In the genomic region with DNA sequence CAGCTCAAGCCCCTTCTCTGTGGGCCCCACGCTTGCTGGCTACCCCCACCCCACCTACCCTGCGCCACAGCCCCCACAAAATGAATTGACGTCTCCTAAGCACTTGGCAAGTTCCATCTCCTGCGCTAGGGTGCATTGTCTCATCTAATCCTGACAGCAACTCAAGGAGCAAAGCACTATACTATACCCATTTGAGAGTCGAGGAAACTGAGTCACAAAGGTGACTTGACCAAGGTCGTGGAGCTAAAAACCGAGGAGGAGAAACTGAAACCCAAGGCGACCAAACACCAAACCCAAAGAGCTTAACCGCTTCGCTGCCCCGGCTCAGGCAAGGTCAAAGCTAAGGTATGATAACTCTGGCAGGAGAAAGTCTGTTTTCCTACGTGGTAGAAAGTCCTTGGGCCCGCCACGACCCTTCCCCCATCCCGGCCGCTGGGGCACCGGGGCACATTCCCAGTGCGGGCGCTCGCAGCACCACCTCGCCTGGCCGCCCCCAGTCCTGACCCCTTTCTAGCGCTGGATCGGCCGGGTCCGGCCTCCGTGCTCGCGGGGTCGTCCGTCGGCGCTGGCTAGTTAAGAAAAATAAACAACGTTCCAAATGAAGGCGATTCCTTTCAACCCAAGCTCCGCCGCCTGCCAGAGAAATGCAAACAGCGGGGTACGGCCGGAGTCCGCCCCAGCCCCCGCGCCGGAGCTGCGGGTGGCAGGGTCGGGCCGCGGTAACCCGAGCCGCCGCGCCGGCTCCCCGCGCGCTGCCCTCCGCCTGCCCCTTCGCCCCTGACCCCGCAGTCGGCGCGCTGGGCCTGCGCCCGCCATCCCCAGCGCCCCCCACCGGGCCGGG, we compare ENCODE assay signal across 11 cellular contexts. TPM values are rescaled to one million over a fixed set of nuclear protein-coding genes. Genes with fewer than 3 reads are reported as not detected.
A peak's percentile ranks its signal among the peaks of the same experiment; 100 is the strongest.
DNase-seq lines count a peak whose midpoint lies in the region; ATAC-seq and TF ChIP-seq lines count a peak whose summit lies in the region.
"Had no signal": no experiment of that assay in that cellular context is flagged by ENCODE, and none has a peak within 500 bp of the region (broad histone marks: within the 10 kb centered on the region; RNA-seq: fewer than 3 reads in every experiment).

No MANE protein-coding gene starts in this region.

- DNase-seq in Calu3 (no peak), HEK293T (ENCODE audit: extremely low spot score) (peak; percentile 21), colonic mucosa (no peak), kidney tubule cell (ENCODE audit: low spot score) (no peak)
- DNase-seq: SIG-M5; stimulated activated CD4-positive, alpha-beta T cell treated with anti-CD3 and anti-CD28 coated beads, Interleukin-2, amount 100 ng/mL, for 48 hours had no signal

- peaks cover 80% of the 10 kb centered on the region for H3K27me3 Mint-ChIP-seq in Calu3 (ENCODE audit: unreplicated experiment)
- peaks cover 98% of the 10 kb centered on the region for H3K27me3 Mint-ChIP-seq in nephron (ENCODE audit: low read depth)

- POLR2A ChIA-PET in HEK293T (lab: Yijun Ruan, JAX): no interaction called here

- CTCF ChIA-PET in Calu3 (lab: Charles Lee) (interaction anchor here (1.0 kb wide), 1 partner anchor 205 kb away, joined by 3 read pairs; no protein-coding TSS in a partner anchor), HEK293T (lab: Yijun Ruan, JAX) (interaction anchor here (1.9 kb wide), 2 partner anchors 70 to 230 kb away, joined by 4 to 5 read pairs; no protein-coding TSS in a partner anchor)

- no peak overlapping the region for H3K27ac Mint-ChIP-seq in Calu3 (ENCODE audit: unreplicated experiment)
- peak overlapping the region; percentile 48 to 81 (median 51) for H3K27ac Mint-ChIP-seq in nephron

- ATAC-seq in HG03342 (IDR thresholded peaks at IDR 0.05; ENCODE audit: unreplicated experiment) (no peak), GM21360 (IDR thresholded peaks at IDR 0.05; ENCODE audit: unreplicated experiment) (no peak), GM21367 (IDR thresholded peaks at IDR 0.05; ENCODE audit: unreplicated experiment) (no peak)

- no peaks in the 10 kb centered on the region for H3K36me3 ChIP-seq in colonic mucosa

- no peak overlapping the region for H3K27ac ChIP-seq in colonic mucosa

- peaks cover 30% of the 10 kb centered on the region for H3K4me1 Mint-ChIP-seq in Calu3 (ENCODE audit: low read depth, unreplicated experiment)
- peaks cover 56% of the 10 kb centered on the region for H3K4me1 Mint-ChIP-seq in nephron

- H3K9me3 ChIP-seq in colonic mucosa: no peaks in the 10 kb centered on the region

- TF ChIP-seq CTCF in Calu3 (IDR thresholded peaks at IDR 0.05; ENCODE audit: unreplicated experiment) (no peak), colonic mucosa (IDR thresholded peaks at IDR 0.05) (no peak), nephron (IDR thresholded peaks at IDR 0.05; ENCODE audit: unreplicated experiment in 3 of 3) (no peak)

- intact Hi-C loops in Calu3 (cut with micrococcal nuclease; ENCODE audit: unreplicated experiment): no loop called here
- intact Hi-C loops in colonic mucosa (cut with DNase I): no loop called here

- peaks cover 74% of the 10 kb centered on the region for H3K27me3 ChIP-seq in colonic mucosa

- H3K9me3 Mint-ChIP-seq in Calu3 (ENCODE audit: low read depth, unreplicated experiment): no peaks in the 10 kb centered on the region
- H3K9me3 Mint-ChIP-seq in nephron: no peaks in the 10 kb centered on the region

- H3K4me1 ChIP-seq in colonic mucosa: peaks cover 4% of the 10 kb centered on the region

- H3K9ac ChIP-seq in colonic mucosa (ENCODE audit: low read depth in 2 of 2, low read length in 2 of 2): no peak overlapping the region

- peak overlapping the region; percentile 64 for H3K4me3 Mint-ChIP-seq in Calu3 (ENCODE audit: low read depth, unreplicated experiment)
- H3K4me3 Mint-ChIP-seq in nephron: peak overlapping the region; percentile 73 to 79 (median 78)

- H3K4me3 ChIP-seq in colonic mucosa: peak overlapping the region; percentile 3

- BruUV-seq in Calu3 (replicated peaks; lab: Mats Ljungman, UMichigan): no TSS peak

- H3K36me3 Mint-ChIP-seq in Calu3 (ENCODE audit: insufficient read depth, unreplicated experiment) (peaks cover 20% of the 10 kb centered on the region), nephron (ENCODE audit: low read depth) (no peaks in the 10 kb centered on the region)

TF ChIP-seq in HEK293T, 16 proteins besides CTCF, POLR2A, EP300 and RAD21:
- TF ChIP-seq TARDBP (IDR thresholded peaks at IDR 0.05) (no peak), HDGF (IDR thresholded peaks at IDR 0.05; ENCODE audit: borderline replicate concordance) (no peak), SUZ12 (IDR thresholded peaks at IDR 0.05) (no peak), FOXK2 (IDR thresholded peaks at IDR 0.05) (no peak), BHLHE40 (IDR thresholded peaks at IDR 0.05; ENCODE audit: borderline replicate concordance) (no peak), FOXM1 (IDR thresholded peaks at IDR 0.05; ENCODE audit: borderline replicate concordance) (no peak), SP1 (IDR thresholded peaks at IDR 0.05) (no peak), ELF4 (IDR thresholded peaks at IDR 0.05) (no peak), LEF1 (IDR thresholded peaks at IDR 0.05; ENCODE audit: borderline replicate concordance) (no peak), ARNT (IDR thresholded peaks at IDR 0.05) (no peak), NFRKB (IDR thresholded peaks at IDR 0.05) (no peak), FOXA1 (IDR thresholded peaks at IDR 0.05) (no peak), L3MBTL2 (conservative IDR thresholded peaks at IDR 0.05) (no peak)

RNA-seq across cellular contexts. Expression of gene NCR2, which starts 37.3 kb away (rescaled TPM):
- total RNA-seq in Calu3 (2022) (not detected in 2 replicates), colonic mucosa (not detected)
- total RNA-seq: LHCN-M2 had no signal
